1 cellular context compared by ENCODE assay signal in the genomic region with DNA sequence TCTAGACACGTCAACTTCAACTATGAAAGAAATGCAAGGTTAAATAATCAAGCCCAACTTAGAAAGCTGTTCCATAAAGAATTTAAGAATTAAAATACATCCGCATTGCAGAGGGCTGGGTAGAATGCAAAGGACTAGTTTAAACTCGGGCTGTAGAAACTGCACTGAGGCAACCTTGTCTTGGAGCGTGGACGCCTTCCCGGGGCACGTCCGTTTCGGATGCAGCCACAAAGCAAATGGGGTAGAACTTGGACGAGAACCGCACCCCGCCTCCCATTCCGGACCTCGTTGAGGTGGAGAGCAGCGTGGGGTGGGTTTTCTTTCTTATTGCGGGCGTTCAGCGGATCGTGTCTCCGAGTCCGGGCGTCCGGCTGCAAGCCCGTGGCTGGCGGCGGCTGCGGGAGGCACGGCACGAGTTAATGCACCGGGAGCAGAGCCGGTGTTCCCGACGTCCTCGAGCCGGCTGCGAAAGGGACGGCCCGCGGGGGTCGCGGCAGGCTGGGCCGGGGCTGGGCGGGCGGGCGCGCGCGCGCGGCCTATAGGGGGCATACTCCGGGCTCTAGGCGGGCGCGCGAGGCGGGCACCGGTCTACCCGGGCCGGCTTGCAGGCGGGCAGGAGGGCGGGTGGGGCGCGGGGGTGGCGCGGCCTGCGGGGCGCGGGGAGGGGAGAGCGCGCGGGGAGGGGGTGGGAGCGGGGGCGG.
TF ChIP-seq lines count a peak whose summit lies in the region.

No MANE protein-coding gene starts in this region.

TF ChIP-seq in HEK293, 187 proteins besides CTCF, POLR2A, EP300 and RAD21 (continued from another document):
- TF ChIP-seq, protein P1, sequence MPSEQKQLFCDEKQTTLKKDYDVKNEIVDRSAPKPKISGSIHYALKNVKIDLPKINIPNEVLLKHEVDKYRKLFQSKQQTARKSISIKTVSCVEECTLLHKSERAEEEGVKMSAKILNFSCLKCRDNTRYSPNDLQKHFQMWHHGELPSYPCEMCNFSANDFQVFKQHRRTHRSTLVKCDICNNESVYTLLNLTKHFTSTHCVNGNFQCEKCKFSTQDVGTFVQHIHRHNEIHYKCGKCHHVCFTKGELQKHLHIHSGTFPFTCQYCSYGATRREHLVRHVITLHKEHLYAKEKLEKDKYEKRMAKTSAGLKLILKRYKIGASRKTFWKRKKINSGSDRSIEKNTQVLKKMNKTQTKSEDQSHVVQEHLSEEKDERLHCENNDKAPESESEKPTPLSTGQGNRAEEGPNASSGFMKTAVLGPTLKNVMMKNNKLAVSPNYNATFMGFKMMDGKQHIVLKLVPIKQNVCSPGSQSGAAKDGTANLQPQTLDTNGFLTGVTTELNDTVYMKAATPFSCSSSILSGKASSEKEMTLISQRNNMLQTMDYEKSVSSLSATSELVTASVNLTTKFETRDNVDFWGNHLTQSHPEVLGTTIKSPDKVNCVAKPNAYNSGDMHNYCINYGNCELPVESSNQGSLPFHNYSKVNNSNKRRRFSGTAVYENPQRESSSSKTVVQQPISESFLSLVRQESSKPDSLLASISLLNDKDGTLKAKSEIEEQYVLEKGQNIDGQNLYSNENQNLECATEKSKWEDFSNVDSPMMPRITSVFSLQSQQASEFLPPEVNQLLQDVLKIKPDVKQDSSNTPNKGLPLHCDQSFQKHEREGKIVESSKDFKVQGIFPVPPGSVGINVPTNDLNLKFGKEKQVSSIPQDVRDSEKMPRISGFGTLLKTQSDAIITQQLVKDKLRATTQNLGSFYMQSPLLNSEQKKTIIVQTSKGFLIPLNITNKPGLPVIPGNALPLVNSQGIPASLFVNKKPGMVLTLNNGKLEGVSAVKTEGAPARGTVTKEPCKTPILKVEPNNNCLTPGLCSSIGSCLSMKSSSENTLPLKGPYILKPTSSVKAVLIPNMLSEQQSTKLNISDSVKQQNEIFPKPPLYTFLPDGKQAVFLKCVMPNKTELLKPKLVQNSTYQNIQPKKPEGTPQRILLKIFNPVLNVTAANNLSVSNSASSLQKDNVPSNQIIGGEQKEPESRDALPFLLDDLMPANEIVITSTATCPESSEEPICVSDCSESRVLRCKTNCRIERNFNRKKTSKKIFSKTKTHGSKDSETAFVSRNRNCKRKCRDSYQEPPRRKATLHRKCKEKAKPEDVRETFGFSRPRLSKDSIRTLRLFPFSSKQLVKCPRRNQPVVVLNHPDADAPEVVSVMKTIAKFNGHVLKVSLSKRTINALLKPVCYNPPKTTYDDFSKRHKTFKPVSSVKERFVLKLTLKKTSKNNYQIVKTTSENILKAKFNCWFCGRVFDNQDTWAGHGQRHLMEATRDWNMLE (tag by site-specific recombination; conservative IDR thresholded peaks at IDR 0.05; ENCODE audit: low read depth): no peak
- no peak for TF ChIP-seq ZBTB7A (tag by site-specific recombination; IDR thresholded peaks at IDR 0.05; ENCODE audit: low read depth)
- TF ChIP-seq ZNF133 (tag by site-specific recombination; IDR thresholded peaks at IDR 0.05): no peak
- TF ChIP-seq ZNF529 (tag by site-specific recombination; IDR thresholded peaks at IDR 0.05; ENCODE audit: insufficient replicate concordance): no peak
- TF ChIP-seq PRDM1 (tag by site-specific recombination; IDR thresholded peaks at IDR 0.05): no peak
- TF ChIP-seq ZNF341 (tag by site-specific recombination; IDR thresholded peaks at IDR 0.05; ENCODE audit: low read depth): no peak; the same call in 1 of the 2 replicates
- no peak for TF ChIP-seq ZNF48 (tag by site-specific recombination; IDR thresholded peaks at IDR 0.05)
- no peak for TF ChIP-seq ZNF114 (tag by site-specific recombination; IDR thresholded peaks at IDR 0.05)
- TF ChIP-seq, protein P2, sequence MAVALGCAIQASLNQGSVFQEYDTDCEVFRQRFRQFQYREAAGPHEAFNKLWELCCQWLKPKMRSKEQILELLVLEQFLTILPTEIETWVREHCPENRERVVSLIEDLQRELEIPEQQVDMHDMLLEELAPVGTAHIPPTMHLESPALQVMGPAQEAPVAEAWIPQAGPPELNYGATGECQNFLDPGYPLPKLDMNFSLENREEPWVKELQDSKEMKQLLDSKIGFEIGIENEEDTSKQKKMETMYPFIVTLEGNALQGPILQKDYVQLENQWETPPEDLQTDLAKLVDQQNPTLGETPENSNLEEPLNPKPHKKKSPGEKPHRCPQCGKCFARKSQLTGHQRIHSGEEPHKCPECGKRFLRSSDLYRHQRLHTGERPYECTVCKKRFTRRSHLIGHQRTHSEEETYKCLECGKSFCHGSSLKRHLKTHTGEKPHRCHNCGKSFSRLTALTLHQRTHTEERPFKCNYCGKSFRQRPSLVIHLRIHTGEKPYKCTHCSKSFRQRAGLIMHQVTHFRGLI (tag by site-specific recombination; IDR thresholded peaks at IDR 0.05): peak; percentile 42; the same call in 1 of the 2 replicates
- no peak for TF ChIP-seq SCRT1 (tag by site-specific recombination; IDR thresholded peaks at IDR 0.05; ENCODE audit: borderline replicate concordance)
- peak; percentile 27; the same call in 1 of the 2 replicates for TF ChIP-seq TCF7L2 (IDR thresholded peaks at IDR 0.05; ENCODE audit: borderline replicate concordance, low read depth, low read length)
- no peak for TF ChIP-seq MZF1 (tag by site-specific recombination; IDR thresholded peaks at IDR 0.05; ENCODE audit: borderline replicate concordance)
- TF ChIP-seq BCL11B (tag by site-specific recombination; IDR thresholded peaks at IDR 0.05; ENCODE audit: low read depth): no peak
- TF ChIP-seq ZNF561 (tag by site-specific recombination; IDR thresholded peaks at IDR 0.05; ENCODE audit: borderline replicate concordance): no peak
- TF ChIP-seq HOXC10 (CRISPR knock-in tag; IDR thresholded peaks at IDR 0.05): no peak
- peak; percentile 13; the same call in 1 of the 2 replicates for TF ChIP-seq SP3 (tag by site-specific recombination; IDR thresholded peaks at IDR 0.05)
- TF ChIP-seq GLI4 (tag by site-specific recombination; IDR thresholded peaks at IDR 0.05): no peak
- no peak for TF ChIP-seq FEZF1 (tag by site-specific recombination; IDR thresholded peaks at IDR 0.05)
- no peak for TF ChIP-seq ZNF624 (tag by site-specific recombination; IDR thresholded peaks at IDR 0.05)
- TF ChIP-seq ZFP3 (tag by site-specific recombination; IDR thresholded peaks at IDR 0.05; ENCODE audit: low read depth): no peak
- no peak for TF ChIP-seq ZNF658 (tag by site-specific recombination; IDR thresholded peaks at IDR 0.05)
- TF ChIP-seq ZNF302 (tag by site-specific recombination; IDR thresholded peaks at IDR 0.05; ENCODE audit: low read depth): no peak
- TF ChIP-seq TRIM28 (IDR thresholded peaks at IDR 0.05; ENCODE audit: borderline replicate concordance, low read length): no peak
- no peak for TF ChIP-seq ZNF560 (tag by site-specific recombination; IDR thresholded peaks at IDR 0.05; ENCODE audit: borderline replicate concordance)
- no peak for TF ChIP-seq ZNF10 (tag by site-specific recombination; IDR thresholded peaks at IDR 0.05)
- TF ChIP-seq KLF1 (tag by site-specific recombination; IDR thresholded peaks at IDR 0.05): 0 out of 2 replicates have a peak, but pooled peaks have one; percentile 9
- TF ChIP-seq, protein P3, sequence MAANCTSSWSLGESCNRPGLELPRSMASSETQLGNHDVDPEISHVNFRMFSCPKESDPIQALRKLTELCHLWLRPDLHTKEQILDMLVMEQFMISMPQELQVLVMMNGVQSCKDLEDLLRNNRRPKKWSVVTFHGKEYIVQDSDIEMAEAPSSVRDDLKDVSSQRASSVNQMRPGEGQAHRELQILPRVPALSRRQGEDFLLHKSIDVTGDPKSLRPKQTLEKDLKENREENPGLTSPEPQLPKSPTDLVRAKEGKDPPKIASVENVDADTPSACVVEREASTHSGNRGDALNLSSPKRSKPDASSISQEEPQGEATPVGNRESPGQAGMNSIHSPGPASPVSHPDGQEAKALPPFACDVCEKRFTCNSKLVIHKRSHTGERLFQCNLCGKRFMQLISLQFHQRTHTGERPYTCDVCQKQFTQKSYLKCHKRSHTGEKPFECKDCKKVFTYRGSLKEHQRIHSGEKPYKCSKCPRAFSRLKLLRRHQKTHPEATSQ (tag by site-specific recombination; IDR thresholded peaks at IDR 0.05): no peak
- TF ChIP-seq ZSCAN30 (tag by site-specific recombination; IDR thresholded peaks at IDR 0.05): peak; percentile 51; the same call in 1 of the 2 replicates
- no peak for TF ChIP-seq RBAK (tag by site-specific recombination; IDR thresholded peaks at IDR 0.05)
- TF ChIP-seq, protein P4, sequence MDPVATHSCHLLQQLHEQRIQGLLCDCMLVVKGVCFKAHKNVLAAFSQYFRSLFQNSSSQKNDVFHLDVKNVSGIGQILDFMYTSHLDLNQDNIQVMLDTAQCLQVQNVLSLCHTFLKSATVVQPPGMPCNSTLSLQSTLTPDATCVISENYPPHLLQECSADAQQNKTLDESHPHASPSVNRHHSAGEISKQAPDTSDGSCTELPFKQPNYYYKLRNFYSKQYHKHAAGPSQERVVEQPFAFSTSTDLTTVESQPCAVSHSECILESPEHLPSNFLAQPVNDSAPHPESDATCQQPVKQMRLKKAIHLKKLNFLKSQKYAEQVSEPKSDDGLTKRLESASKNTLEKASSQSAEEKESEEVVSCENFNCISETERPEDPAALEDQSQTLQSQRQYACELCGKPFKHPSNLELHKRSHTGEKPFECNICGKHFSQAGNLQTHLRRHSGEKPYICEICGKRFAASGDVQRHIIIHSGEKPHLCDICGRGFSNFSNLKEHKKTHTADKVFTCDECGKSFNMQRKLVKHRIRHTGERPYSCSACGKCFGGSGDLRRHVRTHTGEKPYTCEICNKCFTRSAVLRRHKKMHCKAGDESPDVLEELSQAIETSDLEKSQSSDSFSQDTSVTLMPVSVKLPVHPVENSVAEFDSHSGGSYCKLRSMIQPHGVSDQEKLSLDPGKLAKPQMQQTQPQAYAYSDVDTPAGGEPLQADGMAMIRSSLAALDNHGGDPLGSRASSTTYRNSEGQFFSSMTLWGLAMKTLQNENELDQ (tag by site-specific recombination; IDR thresholded peaks at IDR 0.05; ENCODE audit: low read depth): no peak
- TF ChIP-seq ZNF776 (tag by site-specific recombination; IDR thresholded peaks at IDR 0.05; ENCODE audit: borderline replicate concordance): no peak
- TF ChIP-seq, protein P5, sequence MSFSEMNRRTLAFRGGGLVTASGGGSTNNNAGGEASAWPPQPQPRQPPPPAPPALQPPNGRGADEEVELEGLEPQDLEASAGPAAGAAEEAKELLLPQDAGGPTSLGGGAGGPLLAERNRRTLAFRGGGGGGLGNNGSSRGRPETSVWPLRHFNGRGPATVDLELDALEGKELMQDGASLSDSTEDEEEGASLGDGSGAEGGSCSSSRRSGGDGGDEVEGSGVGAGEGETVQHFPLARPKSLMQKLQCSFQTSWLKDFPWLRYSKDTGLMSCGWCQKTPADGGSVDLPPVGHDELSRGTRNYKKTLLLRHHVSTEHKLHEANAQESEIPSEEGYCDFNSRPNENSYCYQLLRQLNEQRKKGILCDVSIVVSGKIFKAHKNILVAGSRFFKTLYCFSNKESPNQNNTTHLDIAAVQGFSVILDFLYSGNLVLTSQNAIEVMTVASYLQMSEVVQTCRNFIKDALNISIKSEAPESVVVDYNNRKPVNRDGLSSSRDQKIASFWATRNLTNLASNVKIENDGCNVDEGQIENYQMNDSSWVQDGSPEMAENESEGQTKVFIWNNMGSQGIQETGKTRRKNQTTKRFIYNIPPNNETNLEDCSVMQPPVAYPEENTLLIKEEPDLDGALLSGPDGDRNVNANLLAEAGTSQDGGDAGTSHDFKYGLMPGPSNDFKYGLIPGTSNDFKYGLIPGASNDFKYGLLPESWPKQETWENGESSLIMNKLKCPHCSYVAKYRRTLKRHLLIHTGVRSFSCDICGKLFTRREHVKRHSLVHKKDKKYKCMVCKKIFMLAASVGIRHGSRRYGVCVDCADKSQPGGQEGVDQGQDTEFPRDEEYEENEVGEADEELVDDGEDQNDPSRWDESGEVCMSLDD (tag by site-specific recombination; IDR thresholded peaks at IDR 0.05): peak; percentile 26; the same call in 1 of the 2 replicates
- TF ChIP-seq MEIS1 (CRISPR knock-in tag; IDR thresholded peaks at IDR 0.05; ENCODE audit: borderline replicate concordance): no peak
- TF ChIP-seq KLF16 (tag by site-specific recombination; IDR thresholded peaks at IDR 0.05): no peak
- TF ChIP-seq, protein P6, sequence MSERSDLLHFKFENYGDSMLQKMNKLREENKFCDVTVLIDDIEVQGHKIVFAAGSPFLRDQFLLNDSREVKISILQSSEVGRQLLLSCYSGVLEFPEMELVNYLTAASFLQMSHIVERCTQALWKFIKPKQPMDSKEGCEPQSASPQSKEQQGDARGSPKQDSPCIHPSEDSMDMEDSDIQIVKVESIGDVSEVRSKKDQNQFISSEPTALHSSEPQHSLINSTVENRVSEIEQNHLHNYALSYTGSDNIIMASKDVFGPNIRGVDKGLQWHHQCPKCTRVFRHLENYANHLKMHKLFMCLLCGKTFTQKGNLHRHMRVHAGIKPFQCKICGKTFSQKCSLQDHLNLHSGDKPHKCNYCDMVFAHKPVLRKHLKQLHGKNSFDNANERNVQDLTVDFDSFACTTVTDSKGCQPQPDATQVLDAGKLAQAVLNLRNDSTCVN (tag by site-specific recombination; optimal IDR thresholded peaks at IDR 0.05): peak; percentile 73
- TF ChIP-seq YY1 (tag by site-specific recombination; IDR thresholded peaks at IDR 0.05): no peak
- no peak for TF ChIP-seq ZIC2 (tag by site-specific recombination; IDR thresholded peaks at IDR 0.05)
- no peak for TF ChIP-seq ZNF548 (tag by site-specific recombination; IDR thresholded peaks at IDR 0.05)
- no peak for TF ChIP-seq IKZF3 (tag by site-specific recombination; IDR thresholded peaks at IDR 0.05)
- TF ChIP-seq, protein P7, sequence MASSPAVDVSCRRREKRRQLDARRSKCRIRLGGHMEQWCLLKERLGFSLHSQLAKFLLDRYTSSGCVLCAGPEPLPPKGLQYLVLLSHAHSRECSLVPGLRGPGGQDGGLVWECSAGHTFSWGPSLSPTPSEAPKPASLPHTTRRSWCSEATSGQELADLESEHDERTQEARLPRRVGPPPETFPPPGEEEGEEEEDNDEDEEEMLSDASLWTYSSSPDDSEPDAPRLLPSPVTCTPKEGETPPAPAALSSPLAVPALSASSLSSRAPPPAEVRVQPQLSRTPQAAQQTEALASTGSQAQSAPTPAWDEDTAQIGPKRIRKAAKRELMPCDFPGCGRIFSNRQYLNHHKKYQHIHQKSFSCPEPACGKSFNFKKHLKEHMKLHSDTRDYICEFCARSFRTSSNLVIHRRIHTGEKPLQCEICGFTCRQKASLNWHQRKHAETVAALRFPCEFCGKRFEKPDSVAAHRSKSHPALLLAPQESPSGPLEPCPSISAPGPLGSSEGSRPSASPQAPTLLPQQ (tag by site-specific recombination; IDR thresholded peaks at IDR 0.05): no peak
- TF ChIP-seq ZEB2 (tag by site-specific recombination; IDR thresholded peaks at IDR 0.05): peak; percentile 12
- no peak for TF ChIP-seq ZNF544 (tag by site-specific recombination; IDR thresholded peaks at IDR 0.05)
- TF ChIP-seq ZBTB20 (tag by site-specific recombination; IDR thresholded peaks at IDR 0.05): peak; percentile 38; the same call in 1 of the 2 replicates
TF ChIP-seq in HEK293: peak in this region for 22.
